ENCODE assay signal across 8 cellular contexts in genomic region chr16:18789850-18790706, GRCh38.
A peak's percentile ranks its signal among the peaks of the same experiment; 100 is the strongest.
DNase-seq lines count a peak whose midpoint lies in the region; ATAC-seq lines count a peak whose summit lies in the region.

RPS15A (minus strand) TSS chr16:18790334; CDS start chr16:18789113, 1,221 bp downstream.

- ATAC-seq in GM19023 (IDR thresholded peaks at IDR 0.05; ENCODE audit: unreplicated experiment), result peak; percentile 75
- ATAC-seq in HG03280 (IDR thresholded peaks at IDR 0.05; ENCODE audit: unreplicated experiment), result peak; percentile 87

- DNase-seq in AG08396 (ENCODE audit: low spot score) (peak; percentile 96), NCI-H345 treated with DMSO at 0.1 percent for 48 hours (lab: John Stamatoyannopoulos, UW; ENCODE audit: unreplicated experiment) (peak; percentile 95), inferior parietal cortex (ENCODE audit: extremely low spot score) (peak; percentile 98)
- peak; percentile 77 to 82 (median 80) for DNase-seq in activated CD4-positive, CD25-positive, alpha-beta regulatory T cell (lab: John Stamatoyannopoulos, UW)
- DNase-seq in central memory CD4-positive, alpha-beta T cell, result peak; percentile 93
- peak; percentile 82 to 88 for DNase-seq in stimulated activated CD4-positive, alpha-beta T cell treated with anti-CD3 and anti-CD28 coated beads, Interleukin-12 subunit alpha, Interleukin-12 subunit beta, amount 100 ng/mL, for 24 hours (ENCODE audit: low read depth in 2 of 2)

Comparison
In these comparisons a context has a peak if more than half of its experiments do, and no peak if none do; other contexts are left out.
1. Peak in every context shown above with its lines: DNase-seq and ATAC-seq.